1 cellular context compared by ENCODE assay signal in genomic region chr6:151393410-151393809, GRCh38.
TF ChIP-seq lines count a peak whose summit lies in the region.

No MANE protein-coding gene starts in this region.

TF ChIP-seq in IMR-90, 13 proteins besides CTCF, POLR2A, EP300 and RAD21:
- TF ChIP-seq MAFK (IDR thresholded peaks at IDR 0.05; ENCODE audit: low read depth, low read length) (peak; percentile 33; the same call in 1 of the 2 replicates), SMC3 (IDR thresholded peaks at IDR 0.05; ENCODE audit: low read depth, low read length) (no peak)
